In genomic region chr14:68191567-68192321, GRCh38 we compare ENCODE assay signal across 9 cellular contexts.
A peak's percentile ranks its signal among the peaks of the same experiment; 100 is the strongest.
DNase-seq lines count a peak whose midpoint lies in the region; ATAC-seq, FAIRE-seq and TF ChIP-seq lines count a peak whose summit lies in the region.
"Had no signal": no experiment of that assay in that cellular context is flagged by ENCODE, and none has a peak within 500 bp of the region (broad histone marks: within the 10 kb centered on the region; RNA-seq: fewer than 3 reads in every experiment).

No MANE protein-coding gene starts in this region.

- no peak for TF ChIP-seq POLR2A in testis (IDR thresholded peaks at IDR 0.05)

- H3K36me3 ChIP-seq in fibroblast of lung (ENCODE audit: control insufficient read depth, insufficient read depth, low read length) (no peaks in the 10 kb centered on the region), psoas muscle (ENCODE audit: insufficient read depth in 1 of 2, low read depth in 1 of 2) (no peaks in the 10 kb centered on the region), testis (ENCODE audit: low read depth, missing control alignments) (no peaks in the 10 kb centered on the region)

- no peak overlapping the region for H3K4me2 ChIP-seq in fibroblast of lung (ENCODE audit: extremely low read depth, insufficient read depth, low read length)

- H3K4me3 ChIP-seq in fibroblast of lung (replicated peaks in 1 of 4; ENCODE audit: control extremely low read depth in 1 of 4, insufficient read depth in 1 of 4, low read depth in 3 of 4, low read length in 4 of 4) (no peak overlapping the region), psoas muscle (no peak overlapping the region), testis (no peak overlapping the region)

- H3K9ac ChIP-seq in fibroblast of lung (ENCODE audit: insufficient read depth, low read length): no peak overlapping the region

- TF ChIP-seq CTCF in fibroblast of lung (conservative IDR thresholded peaks at IDR 0.05 in 1 of 2, IDR thresholded peaks at IDR 0.05 in 1 of 2; ENCODE audit: low read depth in 1 of 2, low read length in 2 of 2) (no peak), psoas muscle (IDR thresholded peaks at IDR 0.05) (no peak), testis (IDR thresholded peaks at IDR 0.05) (no peak)

- H4K20me1 ChIP-seq in fibroblast of lung (ENCODE audit: control insufficient read depth, extremely low read depth, insufficient read depth, low read length): no peaks in the 10 kb centered on the region

- intact Hi-C loops in psoas muscle (cut with DNase I): loop anchor here in 1 of 2 donors (2.0 to 5.0 kb wide), 3 partner anchors 55 to 356 kb away; no protein-coding TSS in a partner anchor
- intact Hi-C loops in testis (cut with DNase I; ENCODE audit: low total_unique reads): no loop called here

- no peaks in the 10 kb centered on the region for H3K4me1 ChIP-seq in fibroblast of lung (ENCODE audit: control insufficient read depth, extremely low read depth, insufficient read depth, low read length)
- peaks cover 44% of the 10 kb centered on the region for H3K4me1 ChIP-seq in psoas muscle
- H3K4me1 ChIP-seq in testis: no peaks in the 10 kb centered on the region

- H2AFZ ChIP-seq in fibroblast of lung (ENCODE audit: low read length): no peak overlapping the region

- no peaks in the 10 kb centered on the region for H3K27me3 ChIP-seq in fibroblast of lung (ENCODE audit: control insufficient read depth, insufficient read depth, low read length)
- no peaks in the 10 kb centered on the region for H3K27me3 ChIP-seq in psoas muscle (ENCODE audit: insufficient read depth in 3 of 3, low read length in 2 of 3)
- no peaks in the 10 kb centered on the region for H3K27me3 ChIP-seq in testis

- H3K9me3 ChIP-seq in fibroblast of lung (ENCODE audit: control insufficient read depth, insufficient read depth, low read depth, low read length): no peaks in the 10 kb centered on the region
- no peaks in the 10 kb centered on the region for H3K9me3 ChIP-seq in psoas muscle
- H3K9me3 ChIP-seq in testis: no peaks in the 10 kb centered on the region

- no peak overlapping the region for H3K27ac ChIP-seq in fibroblast of lung (ENCODE audit: insufficient read depth, low read length)
- H3K27ac ChIP-seq in psoas muscle: peak overlapping the region; percentile 84
- H3K27ac ChIP-seq in testis: no peak overlapping the region

- DNase-seq in NCI-H226: peak; percentile 92
- DNase-seq in fibroblast of lung (ENCODE audit: low read depth in 2 of 2): peak; percentile 40 to 63
- no peak for DNase-seq in psoas muscle
- no peak for DNase-seq in NCI-H1436 treated with DMSO at 0.1 percent for 48 hours (lab: John Stamatoyannopoulos, UW)
- DNase-seq in testis: no peak
- DNase-seq in activated CD4-positive, alpha-beta T cell treated with anti-CD3 and anti-CD28 coated beads for 48 hours: no peak
- DNase-seq in amygdala (lab: John Stamatoyannopoulos, UW): no peak
- DNase-seq: activated CD4-positive, alpha-beta T cell treated with anti-CD3 and anti-CD28 coated beads, Interleukin-2, amount 50 U/mL, for 1 hour had no signal

- peak; percentile 85 to 94 (median 94) for ATAC-seq in psoas muscle

- no peaks in the 10 kb centered on the region for H3K79me2 ChIP-seq in fibroblast of lung (ENCODE audit: control insufficient read depth, insufficient read depth, low read length)

- FAIRE-seq in G401.6 (lab: Jason Lieb, UNC): peak; percentile 81

Comparison
In these comparisons a context has a peak if more than half of its experiments do, and no peak if none do; other contexts are left out.
1. DNase-seq: peak in NCI-H226 (single experiment) and fibroblast of lung (2 of 2); none in psoas muscle (0 of 2), NCI-H1436 treated with DMSO at 0.1 percent for 48 hours (single experiment), testis (single experiment), activated CD4-positive, alpha-beta T cell treated with anti-CD3 and anti-CD28 coated beads for 48 hours (single experiment) and amygdala (0 of 56).